8 cellular contexts compared by ENCODE assay signal in genomic region chr1:145636237-145636636, GRCh38. TPM values are rescaled to one million over a fixed set of nuclear protein-coding genes. Genes with fewer than 3 reads are reported as not detected.
DNase-seq lines count a peak whose midpoint lies in the region; ATAC-seq, FAIRE-seq and TF ChIP-seq lines count a peak whose summit lies in the region.
"Not testable (repeated sequence)": the region's sequence is repeated elsewhere in the genome, so short reads cannot be mapped to it uniquely, and the experiment has no call there.

No MANE protein-coding gene starts in this region.

- ATAC-seq in PC-3: 0 out of 2 replicates have a peak, but pooled peaks have one; percentile 48
- peak; percentile 70 for ATAC-seq in left lobe of liver
- peak in 2 of 3 donors; percentile 54 to 59 for ATAC-seq in natural killer cell

- H3K9me3 ChIP-seq in PC-3 (ENCODE audit: low read length): not testable (repeated sequence)

- CTCF ChIA-PET in PC-3 (lab: Charles Lee); activated CD4-positive, alpha-beta T cell treated with anti-CD3 and anti-CD28 coated beads, Interleukin-2, amount 10 ng/mL, durations not matched to agents 7 days and 5 days (lab: Charles Lee): not testable (repeated sequence)

- not testable (repeated sequence) for H3K27ac Mint-ChIP-seq in HFFc6, immature natural killer cell, natural killer cell
- peak overlapping the region; percentile 54 for H3K27ac Mint-ChIP-seq in activated CD4-positive, alpha-beta T cell treated with anti-CD3 and anti-CD28 coated beads, Interleukin-2, amount 10 ng/mL, durations not matched to agents 7 days and 5 days

- not testable (repeated sequence) for H3K27me3 Mint-ChIP-seq in HFFc6 (ENCODE audit: insufficient read depth); activated CD4-positive, alpha-beta T cell treated with anti-CD3 and anti-CD28 coated beads, Interleukin-2, amount 10 ng/mL, durations not matched to agents 7 days and 5 days; immature natural killer cell (ENCODE audit: low read depth in 3 of 3); natural killer cell (ENCODE audit: low read depth in 2 of 2)

- not testable (repeated sequence) for H3K9me3 Mint-ChIP-seq in HFFc6; activated CD4-positive, alpha-beta T cell treated with anti-CD3 and anti-CD28 coated beads, Interleukin-2, amount 10 ng/mL, durations not matched to agents 7 days and 5 days; immature natural killer cell; natural killer cell

- not testable (repeated sequence) for H3K4me3 Mint-ChIP-seq in HFFc6; activated CD4-positive, alpha-beta T cell treated with anti-CD3 and anti-CD28 coated beads, Interleukin-2, amount 10 ng/mL, durations not matched to agents 7 days and 5 days
- H3K4me3 Mint-ChIP-seq in immature natural killer cell: peak overlapping the region in 4 of 5 donors; percentile 9 to 46 (median 36)
- H3K4me3 Mint-ChIP-seq in natural killer cell: peak overlapping the region; percentile 13

- not testable (repeated sequence) for H3K36me3 ChIP-seq in PC-3 (ENCODE audit: low read depth, low read length)

- 0 out of 2 replicates have a peak, but pooled peaks have one; percentile 12 for TF ChIP-seq CTCF in HFFc6 (IDR thresholded peaks at IDR 0.05)
- not testable (repeated sequence) for TF ChIP-seq CTCF in PC-3 (conservative IDR thresholded peaks at IDR 0.05; ENCODE audit: low read depth, low read length); natural killer cell (IDR thresholded peaks at IDR 0.05)

- not testable (repeated sequence) for H4K20me1 ChIP-seq in PC-3 (ENCODE audit: low read length)

- intact Hi-C loops in PC-3 (cut with micrococcal nuclease); natural killer cell (cut with micrococcal nuclease): not testable (repeated sequence)

- not testable (repeated sequence) for H2AFZ ChIP-seq in PC-3 (ENCODE audit: low read length)

- H3K9me2 ChIP-seq in PC-3 (replicated peaks; ENCODE audit: low read length): not testable (repeated sequence)

- not testable (repeated sequence) for H3K4me3 ChIP-seq in PC-3 (ENCODE audit: low read length)

- H3F3A ChIP-seq in PC-3 (ENCODE audit: low read length, unreplicated experiment): not testable (repeated sequence)

- not testable (repeated sequence) for H3K36me3 Mint-ChIP-seq in HFFc6 (ENCODE audit: low read depth); activated CD4-positive, alpha-beta T cell treated with anti-CD3 and anti-CD28 coated beads, Interleukin-2, amount 10 ng/mL, durations not matched to agents 7 days and 5 days (ENCODE audit: low read depth); immature natural killer cell; natural killer cell

- peak; percentile 76 for FAIRE-seq in RCC 7860 (lab: Jason Lieb, UNC)
- FAIRE-seq in colon (lab: Jason Lieb, UNC): peak; percentile 36

- not testable (repeated sequence) for H3K27me3 ChIP-seq in PC-3 (ENCODE audit: low read length)

- H3K27ac ChIP-seq in PC-3 (ENCODE audit: low read length): not testable (repeated sequence)

- H3K9ac ChIP-seq in PC-3 (ENCODE audit: low read length): not testable (repeated sequence)

- POLR2A ChIA-PET in PC-3 (lab: Charles Lee; ENCODE audit: unreplicated experiment); activated CD4-positive, alpha-beta T cell treated with anti-CD3 and anti-CD28 coated beads, Interleukin-2, amount 10 ng/mL, durations not matched to agents 7 days and 5 days (lab: Charles Lee): not testable (repeated sequence)

- BruUV-seq in PC-3 (replicated peaks; lab: Mats Ljungman, UMichigan): not testable (repeated sequence)

- not testable (repeated sequence) for H3K4me1 ChIP-seq in PC-3 (ENCODE audit: insufficient read depth, low read length)

- not testable (repeated sequence) for H3K4me1 Mint-ChIP-seq in HFFc6 (ENCODE audit: low read depth); activated CD4-positive, alpha-beta T cell treated with anti-CD3 and anti-CD28 coated beads, Interleukin-2, amount 10 ng/mL, durations not matched to agents 7 days and 5 days; natural killer cell
- peaks cover 13 to 15% of the 10 kb centered on the region in 2 donors for H3K4me1 Mint-ChIP-seq in immature natural killer cell

- H3K79me2 ChIP-seq in PC-3 (ENCODE audit: low read length): not testable (repeated sequence)

- not testable (repeated sequence) for H3K4me2 ChIP-seq in PC-3 (ENCODE audit: low read length)

- DNase-seq in HFFc6; PC-3; RCC 7860 (ENCODE audit: low spot score); activated CD4-positive, alpha-beta T cell treated with anti-CD3 and anti-CD28 coated beads, Interleukin-2, amount 10 ng/mL, durations not matched to agents 7 days and 5 days; immature natural killer cell; left lobe of liver (ENCODE audit: low spot score); natural killer cell: not testable (repeated sequence)

RNA-seq across cellular contexts. Expression of gene GPR89A, which starts 28.4 kb away (rescaled TPM):
- 10 to 100 TPM; 17.1 to 22.0 (median 19.9) TPM for total RNA-seq in HFFc6 (2021; fragmentation: NEBNext Ultra II Directional; extraction: Animal tissue kit (Norgen Biotek cat#: 25700))
- total RNA-seq in PC-3 (2014; rRNA removed) (38.3 and 47.9 TPM in 2 replicates), left lobe of liver (15.3 TPM), natural killer cell (10 to 100 TPM; 31.9 to 50.1 (median 37.2) TPM)
- 10 to 100 TPM; 30.6 to 32.8 TPM for total RNA-seq in activated CD4-positive, alpha-beta T cell treated with anti-CD3 and anti-CD28 coated beads, Interleukin-2, amount 10 ng/mL, durations not matched to agents 7 days and 5 days
- 10 to 100 TPM; 19.3 to 33.6 (median 28.0) TPM for polyA plus RNA-seq in immature natural killer cell
